ENCODE assay signal across 16 cellular contexts in the genomic region with DNA sequence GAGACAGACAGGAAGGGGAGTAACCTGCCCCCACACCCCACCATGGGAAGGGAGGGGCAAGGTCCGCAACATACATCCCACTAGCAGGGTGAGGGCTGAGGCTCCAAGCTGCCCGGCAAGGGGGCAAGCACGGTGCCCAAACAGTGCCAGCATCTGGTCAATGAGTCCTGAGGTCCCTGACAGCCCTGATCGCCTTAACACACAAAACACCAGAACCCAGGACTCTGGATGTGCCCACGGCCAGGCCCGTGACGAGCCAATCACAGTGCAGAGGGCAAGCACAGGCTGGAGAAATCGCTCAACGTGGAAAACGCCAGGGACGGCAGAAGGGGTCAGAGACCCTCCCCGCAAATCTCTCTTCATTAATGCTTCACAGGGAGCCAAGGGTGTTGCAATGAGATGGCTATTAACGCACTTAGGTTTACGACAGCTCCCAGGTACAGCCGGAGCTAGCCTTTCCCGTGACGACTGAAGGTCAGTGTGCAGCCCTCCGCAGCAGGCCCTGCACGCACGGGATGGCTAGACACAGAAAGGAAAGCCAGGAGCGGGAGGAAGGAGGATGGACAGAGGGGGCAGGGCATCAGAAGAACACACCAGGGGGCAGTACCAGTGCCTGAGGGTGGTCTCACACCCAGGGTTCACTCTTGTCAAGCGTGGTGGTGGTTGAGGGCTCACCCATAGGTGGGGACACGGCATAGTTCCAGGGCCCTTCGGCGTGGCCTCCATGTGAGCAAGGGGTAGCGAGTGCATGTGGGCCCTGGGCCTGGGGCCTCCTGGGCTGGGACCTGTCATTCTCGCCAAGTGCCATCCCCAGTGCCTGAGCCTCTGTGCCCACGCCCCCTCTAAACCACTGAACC.
DNase-seq lines count a peak whose midpoint lies in the region; ATAC-seq and TF ChIP-seq lines count a peak whose summit lies in the region.
"Had no signal": no experiment of that assay in that cellular context is flagged by ENCODE, and none has a peak within 500 bp of the region (broad histone marks: within the 10 kb centered on the region; RNA-seq: fewer than 3 reads in every experiment).

No MANE protein-coding gene starts in this region.

- H3K27ac ChIP-seq in ovary = no peak overlapping the region
- H3K27ac ChIP-seq: esophagus muscularis mucosa, uterus had no signal

- 95 to 96% (median 95%) methylated on average over 28 of the region's 28 CpGs for WGBS in ovary, 3 donors

- no peak for ATAC-seq in left ventricle myocardium superior
- ATAC-seq in GM18858 (IDR thresholded peaks at IDR 0.05; ENCODE audit: unreplicated experiment) = no peak
- ATAC-seq: naive thymus-derived CD8-positive, alpha-beta T cell; stimulated activated naive CD8-positive, alpha-beta T cell treated with anti-CD3 and anti-CD28 coated beads, Interleukin-15, amount 100 ng/mL, for 72 hours had no signal

- H3K4me1 ChIP-seq in BE2C (peaks cover 22% of the 10 kb centered on the region), ovary (ENCODE audit: insufficient read depth) (no peaks in the 10 kb centered on the region)
- H3K4me1 ChIP-seq: Caco-2, uterus had no signal

- H3K9me3 ChIP-seq in BE2C = no peaks in the 10 kb centered on the region
- no peaks in the 10 kb centered on the region for H3K9me3 ChIP-seq in ovary
- H3K9me3 ChIP-seq: Caco-2, esophagus muscularis mucosa, uterus had no signal

- intact Hi-C loops in left ventricle myocardium superior (cut with micrococcal nuclease) = no loop called here
- intact Hi-C loops in ovary (cut with DNase I) = loop anchor here in 1 of 4 donors (5.0 kb wide), 1 partner anchor 185 kb away; no protein-coding TSS in a partner anchor
- intact Hi-C loops in head of caudate nucleus (cut with DNase I) = no loop called here

- TF ChIP-seq POLR2A in ovary (IDR thresholded peaks at IDR 0.05) = no peak

- H3K27me3 ChIP-seq in BE2C = no peaks in the 10 kb centered on the region
- no peaks in the 10 kb centered on the region for H3K27me3 ChIP-seq in H7 (ENCODE audit: control insufficient read depth, insufficient read depth, low read length)
- no peaks in the 10 kb centered on the region for H3K27me3 ChIP-seq in ovary
- H3K27me3 ChIP-seq: esophagus muscularis mucosa, uterus had no signal

- H3K4me3 ChIP-seq in BE2C (ENCODE audit: low read depth, low read length) (no peak overlapping the region), H7 (ENCODE audit: insufficient read depth, low read depth, low read length) (no peak overlapping the region), ovary (no peak overlapping the region)
- H3K4me3 ChIP-seq: esophagus muscularis mucosa, uterus had no signal

- TF ChIP-seq CTCF in BE2C (IDR thresholded peaks at IDR 0.05; ENCODE audit: low read depth, low read length) (no peak), ovary (IDR thresholded peaks at IDR 0.05) (no peak)

- H3K36me3 ChIP-seq in BE2C (no peaks in the 10 kb centered on the region), H7 (replicated peaks; ENCODE audit: control insufficient read depth, insufficient read depth, low read length) (no peaks in the 10 kb centered on the region), ovary (no peaks in the 10 kb centered on the region)
- H3K36me3 ChIP-seq: uterus had no signal

- TF ChIP-seq EP300 in ovary (IDR thresholded peaks at IDR 0.05) = no peak

- DNase-seq in BE2C (peak; percentile 15), H7 (peak; percentile 47), left ventricle myocardium superior (peak; percentile 26), ovary (peak in 3 of 5 donors; percentile 10 to 24 (median 15)), head of caudate nucleus (no peak), pons (ENCODE audit: low spot score) (no peak), AG08395 (ENCODE audit: low spot score) (no peak)
- DNase-seq: activated CD4-positive, CD25-positive, alpha-beta regulatory T cell; effector CD4-positive, alpha-beta T cell; Karpas-422; stimulated activated naive CD8-positive, alpha-beta T cell treated with anti-CD3 and anti-CD28 coated beads, Interleukin-15, amount 100 ng/mL, for 72 hours; uterus had no signal

Comparison
In these comparisons a context has a peak if more than half of its experiments do, and no peak if none do; other contexts are left out.
1. DNase-seq: peak in BE2C (single experiment), H7 (single experiment), left ventricle myocardium superior (single experiment) and ovary (3 of 5); none in head of caudate nucleus (0 of 42), pons (single experiment) and AG08395 (single experiment).